In the genomic region with DNA sequence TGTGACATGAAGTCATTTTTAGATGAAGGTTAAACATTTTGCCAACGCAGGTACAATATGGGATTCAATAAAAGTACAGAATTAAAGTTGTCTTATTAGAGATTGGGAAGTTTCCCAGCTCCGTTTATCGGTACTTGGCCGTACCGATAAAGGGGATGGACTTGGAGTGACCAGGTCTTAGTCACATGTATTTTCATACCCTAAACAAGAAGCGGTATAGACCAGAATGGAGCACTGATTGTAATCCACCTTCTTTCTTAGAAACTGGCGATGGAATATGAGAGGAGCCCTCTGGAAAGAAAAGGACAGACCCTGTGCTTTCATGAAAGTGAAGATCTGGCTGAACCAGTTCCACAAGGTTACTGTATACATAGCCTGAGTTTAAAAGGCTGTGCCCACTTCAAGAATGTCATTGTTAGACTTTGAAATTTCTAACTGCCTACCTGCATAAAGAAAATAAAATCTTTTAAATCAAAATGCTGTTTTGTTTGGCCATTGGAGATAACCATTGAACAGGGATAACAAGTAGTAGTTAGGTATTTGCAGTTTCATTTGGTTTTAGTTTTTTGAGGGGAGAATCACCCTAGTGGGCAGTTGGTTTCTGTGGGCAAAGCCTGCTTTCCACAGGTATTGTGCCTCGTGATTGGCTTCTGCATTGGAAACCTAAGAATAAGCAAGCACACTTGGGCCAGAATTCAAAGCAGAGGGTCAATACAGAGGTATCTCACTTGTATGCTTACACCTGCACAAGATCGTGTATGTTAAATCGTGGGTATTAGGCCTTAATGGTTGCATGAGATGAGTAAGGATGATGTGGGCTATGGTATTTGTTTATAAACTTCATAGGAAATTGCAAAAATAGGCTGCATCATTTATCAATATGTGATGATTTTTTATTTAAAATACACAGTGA, we compare ENCODE assay signal across 12 cellular contexts. TPM values are rescaled to one million over a fixed set of nuclear protein-coding genes. Genes with fewer than 3 reads are reported as not detected.
DNase-seq lines count a peak whose midpoint lies in the region; ATAC-seq, FAIRE-seq and TF ChIP-seq lines count a peak whose summit lies in the region.
"Had no signal": no experiment of that assay in that cellular context is flagged by ENCODE, and none has a peak within 500 bp of the region (broad histone marks: within the 10 kb centered on the region; RNA-seq: fewer than 3 reads in every experiment).

No MANE protein-coding gene starts in this region.

- no peak for TF ChIP-seq CTCF in NB4 (IDR thresholded peaks at IDR 0.05; ENCODE audit: low read depth, low read length)
- TF ChIP-seq CTCF in bronchial epithelial cell (IDR thresholded peaks at IDR 0.05; ENCODE audit: insufficient read depth, low read length, severe bottlenecking), result no peak
- TF ChIP-seq CTCF in pancreas (IDR thresholded peaks at IDR 0.05), result no peak

- intact Hi-C loops in pancreas (cut with DNase I), result no loop called here

- peaks cover 0 to 5% (median 0%) of the 10 kb centered on the region in 3 donors for H3K4me1 ChIP-seq in pancreas

- peaks cover 31% of the 10 kb centered on the region for H3K36me3 ChIP-seq in bronchial epithelial cell (ENCODE audit: control insufficient read depth, insufficient read depth, low read length)
- peaks cover 3 to 73% (median 43%) of the 10 kb centered on the region in 3 donors for H3K36me3 ChIP-seq in pancreas

- H3K27ac ChIP-seq in pancreas, result peak overlapping the region in 1 of 4 donors; percentile 10

- no peaks in the 10 kb centered on the region for H3K9me3 ChIP-seq in pancreas

- ATAC-seq in pancreas, result peak in 3 of 4 donors; percentile 34 to 73 (median 46)
- ATAC-seq in GM18511 (IDR thresholded peaks at IDR 0.05; ENCODE audit: unreplicated experiment), result no peak
- no peak for ATAC-seq in HG03342 (IDR thresholded peaks at IDR 0.05; ENCODE audit: unreplicated experiment)
- ATAC-seq: stimulated activated effector memory CD8-positive, alpha-beta T cell treated with anti-CD3 and anti-CD28 coated beads, Interleukin-12 subunit alpha, Interleukin-12 subunit beta, amount 100 ng/mL, for 72 hours; T-helper 17 cell had no signal

- FAIRE-seq in bronchial epithelial cell (lab: Jason Lieb, UNC) (no peak), pancreas (lab: Jason Lieb, UNC) (no peak)

- WGBS in pancreas, 2 donors, result 76 to 80% methylated on average over 10 of the region's 10 CpGs

- H3K27me3 ChIP-seq in bronchial epithelial cell (ENCODE audit: control insufficient read depth, insufficient read depth, low read length) (no peaks in the 10 kb centered on the region), pancreas (no peaks in the 10 kb centered on the region)

- H3K4me3 ChIP-seq in NB4 (ENCODE audit: low read depth, low read length) (no peak overlapping the region), bronchial epithelial cell (ENCODE audit: low read depth, low read length) (no peak overlapping the region), pancreas (no peak overlapping the region)

- TF ChIP-seq POLR2A in NB4 (IDR thresholded peaks at IDR 0.05; ENCODE audit: extremely low read depth, insufficient read length), result peak; percentile 11

- DNase-seq in SIG-M5 treated with dmso at 0.1 percent for 504 hours (lab: John Stamatoyannopoulos, UW; ENCODE audit: unreplicated experiment) (peak; percentile 71), SIG-M5 (lab: John Stamatoyannopoulos, UW) (no peak), NB4 (ENCODE audit: low read depth) (no peak), bronchial epithelial cell (ENCODE audit: low read depth) (peak; percentile 38), pancreas (no peak), OCI-M1 (lab: John Stamatoyannopoulos, UW) (no peak)
- DNase-seq: foreskin melanocyte, NCI-H226, T-helper 17 cell had no signal

RNA-seq across cellular contexts. Expression of a gene that starts 11.2 kb away (rescaled TPM):
- total RNA-seq in bronchial epithelial cell (12.4 and 18.3 TPM in 2 replicates), pancreas (10 to 100 TPM in 2 of 6 donors, 1 to 10 TPM in 4; 5.9 to 15.7 (median 7.2) TPM)
- polyA plus RNA-seq in pancreas, result 1 to 10 TPM; 4.3 to 6.2 TPM

Comparison
In these comparisons a context has a peak if more than half of its experiments do, and no peak if none do; other contexts are left out.
1. DNase-seq: peak in SIG-M5 treated with dmso at 0.1 percent for 504 hours (single experiment) and bronchial epithelial cell (single experiment); none in SIG-M5 (single experiment), NB4 (single experiment), pancreas (0 of 6) and OCI-M1 (single experiment).
2. ATAC-seq: peak in pancreas (3 of 4); none in GM18511 (single experiment) and HG03342 (single experiment).